Comparison of ENCODE assay signal across 15 cellular contexts in the genomic region with DNA sequence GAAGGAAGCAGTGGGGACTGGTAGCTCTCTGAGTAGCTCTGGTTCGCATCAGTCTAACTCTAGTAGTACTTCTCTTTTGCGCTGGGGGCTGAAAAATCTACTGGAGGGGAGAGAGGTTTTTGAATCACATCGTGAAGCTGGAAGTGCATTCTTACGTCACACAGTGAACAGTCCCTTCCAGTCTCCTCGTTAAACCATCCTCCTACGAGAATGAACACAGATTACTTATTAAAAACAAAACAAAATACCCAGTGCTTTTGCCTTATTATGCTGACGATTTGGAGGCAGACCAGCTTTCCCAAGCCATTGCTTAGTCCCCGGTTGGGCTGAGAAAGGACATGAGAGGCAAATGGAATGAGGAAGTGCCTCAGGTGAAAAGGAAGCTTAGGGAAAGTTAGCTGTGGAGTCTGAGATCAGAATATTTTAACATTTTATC. TPM values are rescaled to one million over a fixed set of nuclear protein-coding genes. Genes with fewer than 3 reads are reported as not detected.
DNase-seq lines count a peak whose midpoint lies in the region; ATAC-seq, FAIRE-seq and TF ChIP-seq lines count a peak whose summit lies in the region.
"Had no signal": no experiment of that assay in that cellular context is flagged by ENCODE, and none has a peak within 500 bp of the region (broad histone marks: within the 10 kb centered on the region; RNA-seq: fewer than 3 reads in every experiment).

No MANE protein-coding gene starts in this region.

- H4K20me1 ChIP-seq in H1 (replicated peaks in 1 of 2; ENCODE audit: control insufficient read depth in 1 of 2, insufficient read depth in 2 of 2, low read length in 2 of 2), result no peaks in the 10 kb centered on the region

- no peak overlapping the region for H4K8ac ChIP-seq in H1 (ENCODE audit: extremely low read depth, insufficient read depth, low read length)

- no peaks in the 10 kb centered on the region for H3K9me3 ChIP-seq in HUES64 (ENCODE audit: insufficient read depth, low read depth, low read length)
- H3K9me3 ChIP-seq in H1 (ENCODE audit: insufficient read depth in 2 of 2, low read depth in 1 of 2, low read length in 1 of 2), result no peaks in the 10 kb centered on the region
- no peaks in the 10 kb centered on the region for H3K9me3 ChIP-seq in esophagus squamous epithelium
- H3K9me3 ChIP-seq: colonic mucosa, sigmoid colon had no signal

- H3K9me3 Mint-ChIP-seq in Calu3 (ENCODE audit: low read depth, unreplicated experiment), result no peaks in the 10 kb centered on the region
- H3K9me3 Mint-ChIP-seq in mesothelial cell of epicardium, result no peaks in the 10 kb centered on the region
- H3K9me3 Mint-ChIP-seq: activated CD4-positive, alpha-beta memory T cell treated with anti-CD3 and anti-CD28 coated beads for 36 hours; memory B cell had no signal

- FAIRE-seq in H1 (lab: Jason Lieb, UNC), result peak; percentile 73
- FAIRE-seq: H54 had no signal

- 0 out of 2 replicates have a peak overlapping the region, but pooled peaks have one; percentile 22 for H2BK5ac ChIP-seq in H1 (ENCODE audit: low read depth, low read length)

- H2BK15ac ChIP-seq in H1 (ENCODE audit: low read length), result no peak overlapping the region

- H3K27me3 Mint-ChIP-seq in Calu3 (ENCODE audit: unreplicated experiment), result no peaks in the 10 kb centered on the region
- no peaks in the 10 kb centered on the region for H3K27me3 Mint-ChIP-seq in mesothelial cell of epicardium (ENCODE audit: low read depth)

- no peak for TF ChIP-seq RAD21 in H1 (IDR thresholded peaks at IDR 0.05 in 1 of 2, conservative IDR thresholded peaks at IDR 0.05 in 1 of 2; ENCODE audit: low read depth in 2 of 2, low read length in 2 of 2)

- 0 out of 2 replicates have a peak, but pooled peaks cover 7% of the 10 kb centered on the region for H3K79me1 ChIP-seq in H1 (ENCODE audit: low read depth, low read length)

- H3K36me3 Mint-ChIP-seq in Calu3 (ENCODE audit: insufficient read depth, unreplicated experiment) (no peaks in the 10 kb centered on the region), mesothelial cell of epicardium (peaks cover 2% of the 10 kb centered on the region)
- H3K36me3 Mint-ChIP-seq: activated CD4-positive, alpha-beta memory T cell treated with anti-CD3 and anti-CD28 coated beads for 36 hours; CD14-positive monocyte had no signal

- peaks cover 25% of the 10 kb centered on the region for H3K4me1 ChIP-seq in HUES64 (ENCODE audit: insufficient read depth, low read length)
- H3K4me1 ChIP-seq in H1 (replicated peaks in 1 of 4; ENCODE audit: control insufficient read depth in 3 of 4, insufficient read depth in 4 of 4, low read length in 3 of 4), result peaks cover 7 to 12% (median 8%) of the 10 kb centered on the region in 4 experiments
- peaks cover 0 to 6% (median 0%) of the 10 kb centered on the region in 3 donors for H3K4me1 ChIP-seq in esophagus squamous epithelium
- H3K4me1 ChIP-seq: colonic mucosa, sigmoid colon had no signal

- POLR2A ChIA-PET in H1 (lab: Charles Lee; ENCODE audit: partially characterized antibody), result interaction anchor here (0.7 to 1.8 kb wide), 2 partner anchors 12 to 14 kb away, joined by 3 to 6 read pairs; no protein-coding TSS in a partner anchor

- CTCF ChIA-PET in Calu3 (lab: Charles Lee) (interaction anchor here (0.7 to 1.9 kb wide), 3 partner anchors 12 to 59 kb away, joined by 3 to 8 read pairs (median 5); no protein-coding TSS in a partner anchor), H1 (lab: Charles Lee; ENCODE audit: partially characterized antibody) (interaction anchor here (0.9 to 2.5 kb wide), 7 partner anchors 9 to 375 kb away, joined by 3 to 7 read pairs (median 4); partner anchors contain the start of gene HUNK)

- 35% methylated on average over 8 of the region's 8 CpGs for WGBS in HUES64
- 35% methylated on average over 8 of the region's 8 CpGs; no CpG with 5 or more reads in 1 of the 2 experiments for whole genome bisulfite sequencing in H1 (ENCODE audit: extremely low coverage in 1 of 2, insufficient coverage in 1 of 2, insufficient read length in 1 of 2, insufficient replicate concordance in 2 of 2, low coverage in 1 of 2, low lambda C conversion rate in 2 of 2, missing lambda C conversion rate in 1 of 2), 2 experiments
- WGBS in esophagus squamous epithelium, 2 donors, result 20 to 33% methylated on average over 8 of the region's 8 CpGs

- H4K5ac ChIP-seq in H1 (ENCODE audit: insufficient read length, low read depth, low read length), result no peak overlapping the region

- BruUV-seq in Calu3 (replicated peaks; lab: Mats Ljungman, UMichigan), result no TSS peak

- H3K18ac ChIP-seq in H1 (ENCODE audit: extremely low read depth, low read length), result no peak overlapping the region

- H3K4me1 Mint-ChIP-seq in Calu3 (ENCODE audit: low read depth, unreplicated experiment), result peaks cover 4% of the 10 kb centered on the region
- H3K4me1 Mint-ChIP-seq in mesothelial cell of epicardium, result peaks cover 53% of the 10 kb centered on the region

- H2BK120ac ChIP-seq in H1 (replicated peaks; ENCODE audit: low read depth, low read length), result no peak overlapping the region

- H3K23ac ChIP-seq in H1 (ENCODE audit: insufficient read length), result no peak overlapping the region

- ATAC-seq in HG02759 (IDR thresholded peaks at IDR 0.05; ENCODE audit: unreplicated experiment), result no peak
- ATAC-seq in GM19023 (IDR thresholded peaks at IDR 0.05; ENCODE audit: unreplicated experiment), result no peak

- no peak overlapping the region for H3K4ac ChIP-seq in H1 (replicated peaks; ENCODE audit: insufficient read length, low read depth, low read length)

- intact Hi-C loops in Calu3 (cut with micrococcal nuclease; ENCODE audit: unreplicated experiment) (no loop called here), esophagus squamous epithelium (cut with DNase I) (no loop called here)

- no peak for TF ChIP-seq POLR2A in H1 (IDR thresholded peaks at IDR 0.05; ENCODE audit: control extremely low read depth in 1 of 2, low read depth in 2 of 2, low read length in 2 of 2)
- no peak for TF ChIP-seq POLR2A in esophagus squamous epithelium (IDR thresholded peaks at IDR 0.05)

- 0 out of 2 replicates have a peak overlapping the region, but pooled peaks have one; percentile 33 for H2AK5ac ChIP-seq in H1 (ENCODE audit: low read depth, low read length)

- H3K14ac ChIP-seq in H1 (ENCODE audit: insufficient read length), result no peak overlapping the region

- no peaks in the 10 kb centered on the region for H3K27me3 ChIP-seq in HUES64 (ENCODE audit: insufficient read depth, low read length)
- no peaks in the 10 kb centered on the region for H3K27me3 ChIP-seq in H1 (replicated peaks in 1 of 4; ENCODE audit: control insufficient read depth in 3 of 4, extremely low read depth in 1 of 4, insufficient read depth in 3 of 4, low read length in 3 of 4)
- peaks cover 0 to 5% (median 0%) of the 10 kb centered on the region in 4 donors for H3K27me3 ChIP-seq in esophagus squamous epithelium
- H3K27me3 ChIP-seq: colonic mucosa, sigmoid colon had no signal

- H3K4me2 ChIP-seq in H1 (ENCODE audit: insufficient read depth in 1 of 2, low read depth in 2 of 2, low read length in 2 of 2), result peak overlapping the region; percentile 52 to 56

- no peak for TF ChIP-seq EP300 in H1 (IDR thresholded peaks at IDR 0.05; ENCODE audit: borderline replicate concordance in 1 of 2, low read depth in 2 of 2, low read length in 2 of 2)

- H3K4me3 ChIP-seq in HUES64 (ENCODE audit: low read length), result peak overlapping the region; percentile 29
- H3K4me3 ChIP-seq in H1 (ENCODE audit: extremely low read depth in 1 of 4, insufficient read depth in 2 of 4, low read depth in 3 of 4, low read length in 4 of 4), result peak overlapping the region in 1 of 4 experiments; percentile 37; a peak in 2 of 8 replicates
- H3K4me3 ChIP-seq in esophagus squamous epithelium, result peak overlapping the region in 1 of 4 donors; percentile 27
- H3K4me3 ChIP-seq: colonic mucosa, sigmoid colon had no signal

- no peak overlapping the region for H2BK20ac ChIP-seq in H1 (ENCODE audit: low read length)

- H3K27ac Mint-ChIP-seq in Calu3 (ENCODE audit: unreplicated experiment) (peak overlapping the region; percentile 91), mesothelial cell of epicardium (peak overlapping the region; percentile 97)
- H3K27ac Mint-ChIP-seq: activated CD4-positive, alpha-beta memory T cell treated with anti-CD3 and anti-CD28 coated beads for 36 hours; CD14-positive monocyte; memory B cell had no signal

- DNase-seq in Calu3, result peak; percentile 47
- no peak for DNase-seq in H1 (ENCODE audit: low read depth in 1 of 2, low spot score in 2 of 2)
- DNase-seq in mesothelial cell of epicardium (ENCODE audit: low spot score in 2 of 2, unreplicated experiment in 2 of 2), result no peak
- DNase-seq in midbrain (lab: John Stamatoyannopoulos, UW), result no peak
- DNase-seq in esophagus squamous epithelium (lab: John Stamatoyannopoulos, UW), result no peak
- DNase-seq: activated CD4-positive, alpha-beta memory T cell treated with anti-CD3 and anti-CD28 coated beads for 36 hours; colonic mucosa; foreskin melanocyte; sigmoid colon had no signal

- 0 out of 2 replicates have a peak overlapping the region, but pooled peaks have one; percentile 47 for H2AFZ ChIP-seq in H1 (ENCODE audit: low read length)

- H3K79me2 ChIP-seq in H1 (ENCODE audit: control insufficient read depth in 1 of 2, insufficient read depth in 2 of 2, low read length in 2 of 2), result peaks cover 0 to 7% of the 10 kb centered on the region in 2 experiments; a peak in 1 of 4 replicates

- TF ChIP-seq CTCF in Calu3 (IDR thresholded peaks at IDR 0.05; ENCODE audit: unreplicated experiment) (no peak), H1 (IDR thresholded peaks at IDR 0.05; ENCODE audit: control extremely low read depth in 1 of 3, insufficient read depth in 1 of 3, low read depth in 1 of 3, low read length in 3 of 3) (no peak), mesothelial cell of epicardium (IDR thresholded peaks at IDR 0.05; ENCODE audit: unreplicated experiment) (no peak), esophagus squamous epithelium (IDR thresholded peaks at IDR 0.05) (no peak)

- H3K4me3 Mint-ChIP-seq in Calu3 (ENCODE audit: low read depth, unreplicated experiment), result peak overlapping the region; percentile 46
- H3K4me3 Mint-ChIP-seq in mesothelial cell of epicardium, result peak overlapping the region; percentile 54
- H3K4me3 Mint-ChIP-seq: activated CD4-positive, alpha-beta memory T cell treated with anti-CD3 and anti-CD28 coated beads for 36 hours; CD14-positive monocyte; memory B cell had no signal

- H3K27ac ChIP-seq in HUES64 (ENCODE audit: low read depth, low read length) (peak overlapping the region; percentile 81), H1 (ENCODE audit: low read depth, low read length) (no peak overlapping the region), esophagus squamous epithelium (no peak overlapping the region)
- H3K27ac ChIP-seq: colonic mucosa had no signal

- H4K91ac ChIP-seq in H1 (replicated peaks; ENCODE audit: insufficient read length, low read length), result no peak overlapping the region

- H3K36me3 ChIP-seq in HUES64 (ENCODE audit: insufficient read depth, low read length) (no peaks in the 10 kb centered on the region), H1 (ENCODE audit: control insufficient read depth in 2 of 4, insufficient read depth in 4 of 4, low read length in 3 of 4) (no peaks in the 10 kb centered on the region), esophagus squamous epithelium (no peaks in the 10 kb centered on the region)
- H3K36me3 ChIP-seq: colonic mucosa, sigmoid colon had no signal

- H3K9ac ChIP-seq in HUES64 (ENCODE audit: low read depth, low read length), result peak overlapping the region; percentile 62
- H3K9ac ChIP-seq in H1 (replicated peaks in 1 of 4; ENCODE audit: extremely low read depth in 1 of 4, low read depth in 3 of 4, low read length in 3 of 4), result peak overlapping the region in 1 of 4 experiments; percentile 44; a peak in 1 of 7 replicates

- no peaks in the 10 kb centered on the region for H3K23me2 ChIP-seq in H1 (ENCODE audit: low read depth, low read length)

- no peak overlapping the region for H3K56ac ChIP-seq in H1 (replicated peaks; ENCODE audit: insufficient read length, low read depth, low read length)

- peak overlapping the region; percentile 45; the same call in 1 of the 2 replicates for H2BK12ac ChIP-seq in H1 (ENCODE audit: low read depth, low read length)

RNA-seq across cellular contexts. Expression of gene HUNK, which starts 16.1 kb away (rescaled TPM):
- total RNA-seq in Calu3 (2022), result 2.3 and 5.0 TPM in 2 replicates
- polyA plus RNA-seq in HUES64 (2013, experiment 1 of 2), result 5.5 TPM
- 6.5 TPM for polyA plus RNA-seq in HUES64 (2013, experiment 2 of 2)
- 10.2 and 16.7 TPM in 2 replicates for total RNA-seq in H1 (2021; fragmentation: NEBNext Ultra II Directional; extraction: Animal tissue kit (Norgen Biotek cat#: 25700))
- polyA plus RNA-seq in H1 (2011; rRNA removed), result 1.9 and 2.6 TPM in 2 replicates
- 3.1 TPM for polyA plus RNA-seq in H1 (2011; cell fraction: cytosol; rRNA removed)
- 3.9 TPM for polyA plus RNA-seq in H1 (2011; cell fraction: nucleus; rRNA removed)
- 3.4 to 5.2 TPM (median 4.6 TPM) in 4 replicates for polyA plus RNA-seq in H1 (2012, experiment 1 of 2)
- polyA plus RNA-seq in H1 (2012, experiment 2 of 2), result 1.9 TPM
- 3.2 TPM for polyA plus RNA-seq in H1 (2013, experiment 1 of 2)
- 3.0 TPM for polyA plus RNA-seq in H1 (2013, experiment 2 of 2)
- polyA minus RNA-seq in H1 (2011; rRNA and poly(A)+ RNA removed), result 4.3 and 6.1 TPM in 2 replicates
- polyA minus RNA-seq in H1 (2011; cell fraction: cytosol; rRNA and poly(A)+ RNA removed), result 3.5 TPM
- 3.7 TPM for polyA minus RNA-seq in H1 (2011; cell fraction: nucleus; rRNA and poly(A)+ RNA removed)
- total RNA-seq in mesothelial cell of epicardium, result 58.8 to 61.4 TPM (median 60.6 TPM) in 3 replicates
- 1 to 10 TPM in 1 of 4 donors, under 1 TPM in 3; under 0.01 to 2.8 (median 0.42) TPM for total RNA-seq in esophagus squamous epithelium
- polyA plus RNA-seq: CD14-positive monocyte had no signal
